Comparison of ENCODE assay signal across 16 cellular contexts in genomic region chr1:233355841-233356704, GRCh38. TPM values are rescaled to one million over a fixed set of nuclear protein-coding genes. Genes with fewer than 3 reads are reported as not detected.
DNase-seq lines count a peak whose midpoint lies in the region; ATAC-seq and TF ChIP-seq lines count a peak whose summit lies in the region.
"Had no signal": no experiment of that assay in that cellular context is flagged by ENCODE, and none has a peak within 500 bp of the region (broad histone marks: within the 10 kb centered on the region; RNA-seq: fewer than 3 reads in every experiment).

No MANE protein-coding gene starts in this region.

- TF ChIP-seq CTCF in Calu3 (IDR thresholded peaks at IDR 0.05; ENCODE audit: unreplicated experiment) (no peak), left ventricle myocardium inferior (IDR thresholded peaks at IDR 0.05; ENCODE audit: borderline replicate concordance) (no peak)

- no peak overlapping the region for H3K4me3 Mint-ChIP-seq in activated naive CD8-positive, alpha-beta T cell treated with anti-CD3 and anti-CD28 coated beads for 36 hours
- H3K4me3 Mint-ChIP-seq in Calu3 (ENCODE audit: low read depth, unreplicated experiment), result no peak overlapping the region
- H3K4me3 Mint-ChIP-seq: naive thymus-derived CD8-positive, alpha-beta T cell had no signal

- CTCF ChIA-PET in Calu3 (lab: Charles Lee), result no interaction called here

- no peaks in the 10 kb centered on the region for H3K36me3 Mint-ChIP-seq in activated naive CD8-positive, alpha-beta T cell treated with anti-CD3 and anti-CD28 coated beads for 36 hours
- H3K36me3 Mint-ChIP-seq in Calu3 (ENCODE audit: insufficient read depth, unreplicated experiment), result peaks cover 8% of the 10 kb centered on the region
- H3K36me3 Mint-ChIP-seq: activated naive CD4-positive, alpha-beta T cell treated with anti-CD3 and anti-CD28 coated beads, Interleukin-2, amount 50 U/mL, for 72 hours; naive thymus-derived CD8-positive, alpha-beta T cell had no signal

- H3K27ac Mint-ChIP-seq in activated naive CD8-positive, alpha-beta T cell treated with anti-CD3 and anti-CD28 coated beads for 36 hours, result peak overlapping the region; percentile 1
- H3K27ac Mint-ChIP-seq in Calu3 (ENCODE audit: unreplicated experiment), result no peak overlapping the region

- H3K27ac ChIP-seq in left ventricle myocardium inferior (replicated peaks), result no peak overlapping the region
- H3K27ac ChIP-seq: spleen had no signal

- no peaks in the 10 kb centered on the region for H3K9me3 Mint-ChIP-seq in activated naive CD8-positive, alpha-beta T cell treated with anti-CD3 and anti-CD28 coated beads for 36 hours
- H3K9me3 Mint-ChIP-seq in Calu3 (ENCODE audit: low read depth, unreplicated experiment), result no peaks in the 10 kb centered on the region
- H3K9me3 Mint-ChIP-seq: activated naive CD4-positive, alpha-beta T cell treated with anti-CD3 and anti-CD28 coated beads, Interleukin-2, amount 50 U/mL, for 72 hours; naive thymus-derived CD8-positive, alpha-beta T cell had no signal

- H3K4me1 ChIP-seq in left ventricle myocardium inferior, result peaks cover 6% of the 10 kb centered on the region

- intact Hi-C loops in Calu3 (cut with micrococcal nuclease; ENCODE audit: unreplicated experiment), result no loop called here
- intact Hi-C loops in left ventricle myocardium inferior (cut with micrococcal nuclease), result no loop called here

- no peaks in the 10 kb centered on the region for H3K27me3 Mint-ChIP-seq in activated naive CD8-positive, alpha-beta T cell treated with anti-CD3 and anti-CD28 coated beads for 36 hours
- H3K27me3 Mint-ChIP-seq in Calu3 (ENCODE audit: unreplicated experiment), result no peaks in the 10 kb centered on the region

- H3K36me3 ChIP-seq in left ventricle myocardium inferior, result no peaks in the 10 kb centered on the region
- H3K36me3 ChIP-seq: spleen had no signal

- ATAC-seq in GM18508 (IDR thresholded peaks at IDR 0.05; ENCODE audit: insufficient read depth, unreplicated experiment) (peak; percentile 71), GM21367 (IDR thresholded peaks at IDR 0.05; ENCODE audit: unreplicated experiment) (peak; percentile 75), HG03280 (IDR thresholded peaks at IDR 0.05; ENCODE audit: unreplicated experiment) (peak; percentile 81)
- ATAC-seq: activated naive CD4-positive, alpha-beta T cell treated with anti-CD3 and anti-CD28 coated beads, Interleukin-2, amount 50 U/mL, for 72 hours; naive thymus-derived CD8-positive, alpha-beta T cell had no signal

- H3K4me3 ChIP-seq in left ventricle myocardium inferior, result no peak overlapping the region
- H3K4me3 ChIP-seq: spleen had no signal

- no peaks in the 10 kb centered on the region for H3K27me3 ChIP-seq in left ventricle myocardium inferior (ENCODE audit: low read depth)
- H3K27me3 ChIP-seq: spleen had no signal

- no TSS peak for BruUV-seq in Calu3 (replicated peaks; lab: Mats Ljungman, UMichigan)

- no peak for DNase-seq in activated naive CD8-positive, alpha-beta T cell treated with anti-CD3 and anti-CD28 coated beads for 36 hours
- DNase-seq in Calu3, result no peak
- DNase-seq in left ventricle myocardium inferior, result no peak
- no peak for DNase-seq in glomerular visceral epithelial cell (ENCODE audit: extremely low spot score)
- DNase-seq in germinal center (ENCODE audit: low spot score), result no peak
- DNase-seq: activated CD4-positive, CD25-positive, alpha-beta regulatory T cell; cortex of kidney; foreskin fibroblast; KG1; naive thymus-derived CD8-positive, alpha-beta T cell; NCI-H2171 treated with DMSO at 0.1 percent for 48 hours; spleen had no signal

- no peaks in the 10 kb centered on the region for H3K9me3 ChIP-seq in left ventricle myocardium inferior (replicated peaks)
- H3K9me3 ChIP-seq: spleen had no signal

- H3K4me1 Mint-ChIP-seq in activated naive CD8-positive, alpha-beta T cell treated with anti-CD3 and anti-CD28 coated beads for 36 hours, result peaks cover 1% of the 10 kb centered on the region
- peaks cover 44% of the 10 kb centered on the region for H3K4me1 Mint-ChIP-seq in Calu3 (ENCODE audit: low read depth, unreplicated experiment)

RNA-seq across cellular contexts. Expression of gene MAP3K21, which starts 28.5 kb away (rescaled TPM):
- total RNA-seq in activated naive CD8-positive, alpha-beta T cell treated with anti-CD3 and anti-CD28 coated beads for 36 hours, result 1 to 10 TPM; 1.6 to 1.9 TPM
- total RNA-seq in Calu3 (2022) (22.5 and 33.6 TPM in 2 replicates), left ventricle myocardium inferior (0.41 TPM)
